ENCODE assay signal across 10 cellular contexts in genomic region chr14:58572092-58572853, GRCh38.
DNase-seq lines count a peak whose midpoint lies in the region; ATAC-seq and TF ChIP-seq lines count a peak whose summit lies in the region.
"Had no signal": no experiment of that assay in that cellular context is flagged by ENCODE, and none has a peak within 500 bp of the region (broad histone marks: within the 10 kb centered on the region; RNA-seq: fewer than 3 reads in every experiment).

No MANE protein-coding gene starts in this region.

- DNase-seq in DND-41 (peak; percentile 43), dermis blood vessel endothelial cell (peak; percentile 9), anterior cingulate cortex (lab: John Stamatoyannopoulos, UW) (no peak)
- DNase-seq in activated CD4-positive, alpha-beta T cell treated with anti-CD3 and anti-CD28 coated beads for 4 hours = peak; percentile 42 to 51
- DNase-seq in stimulated activated CD4-positive, alpha-beta T cell treated with anti-CD3 and anti-CD28 coated beads, Interleukin-12 subunit alpha, Interleukin-12 subunit beta, amount 100 ng/mL, for 48 hours (ENCODE audit: low read depth in 2 of 3, low spot score in 1 of 3) = peak; percentile 45 to 62 (median 48)
- DNase-seq: erythroblast had no signal

- no peaks in the 10 kb centered on the region for H3K9me3 ChIP-seq in DND-41 (ENCODE audit: insufficient read depth, low read length, severe bottlenecking)
- H3K9me3 ChIP-seq: SJSA1 had no signal

- no peaks in the 10 kb centered on the region for H4K20me1 ChIP-seq in DND-41 (ENCODE audit: insufficient read depth, low read length)

- H3K27me3 ChIP-seq in DND-41 (ENCODE audit: insufficient read depth, low read length, poor library complexity) = no peaks in the 10 kb centered on the region
- H3K27me3 ChIP-seq: SJSA1 had no signal

- ATAC-seq in DND-41 (ENCODE audit: insufficient read depth, low read depth) (peak; percentile 85), GM21529 (IDR thresholded peaks at IDR 0.05; ENCODE audit: unreplicated experiment) (no peak), HG03175 (IDR thresholded peaks at IDR 0.05; ENCODE audit: unreplicated experiment) (no peak), HG02571 (IDR thresholded peaks at IDR 0.05; ENCODE audit: unreplicated experiment) (no peak)

- no peak overlapping the region for H2AFZ ChIP-seq in DND-41 (ENCODE audit: low read depth, low read length)

- H3K4me1 ChIP-seq in DND-41 (ENCODE audit: insufficient read depth, low read length) = no peaks in the 10 kb centered on the region
- H3K4me1 ChIP-seq: SJSA1 had no signal

- no peak overlapping the region for H3K27ac ChIP-seq in DND-41 (ENCODE audit: low read length)
- H3K27ac ChIP-seq: SJSA1 had no signal

- no peak for TF ChIP-seq CTCF in DND-41 (IDR thresholded peaks at IDR 0.05; ENCODE audit: borderline replicate concordance, extremely low read depth, low read length, poor library complexity, severe bottlenecking)

- no peaks in the 10 kb centered on the region for H3K79me2 ChIP-seq in DND-41 (ENCODE audit: insufficient read depth, low read length)

- H3K4me2 ChIP-seq in DND-41 (ENCODE audit: insufficient read depth, low read length) = no peak overlapping the region

- no peak overlapping the region for H3K9ac ChIP-seq in DND-41 (ENCODE audit: low read depth, low read length)

- no peak overlapping the region for H3K4me3 ChIP-seq in DND-41 (ENCODE audit: low read depth in 1 of 2, low read length in 2 of 2)
- H3K4me3 ChIP-seq: SJSA1 had no signal

- H3K36me3 ChIP-seq in DND-41 (ENCODE audit: insufficient read depth, low read length) = no peaks in the 10 kb centered on the region
- H3K36me3 ChIP-seq: SJSA1 had no signal

Comparison
In these comparisons a context has a peak if more than half of its experiments do, and no peak if none do; other contexts are left out.
1. DNase-seq: peak in DND-41 (single experiment), activated CD4-positive, alpha-beta T cell treated with anti-CD3 and anti-CD28 coated beads for 4 hours (2 of 2), dermis blood vessel endothelial cell (single experiment) and stimulated activated CD4-positive, alpha-beta T cell treated with anti-CD3 and anti-CD28 coated beads, Interleukin-12 subunit alpha, Interleukin-12 subunit beta, amount 100 ng/mL, for 48 hours (3 of 3); none in anterior cingulate cortex (0 of 58).